21 cellular contexts compared by ENCODE assay signal in genomic region chr4:15031993-15032660, GRCh38. TPM values are rescaled to one million over a fixed set of nuclear protein-coding genes. Genes with fewer than 3 reads are reported as not detected.
DNase-seq lines count a peak whose midpoint lies in the region; ATAC-seq, FAIRE-seq and TF ChIP-seq lines count a peak whose summit lies in the region.
"Had no signal": no experiment of that assay in that cellular context is flagged by ENCODE, and none has a peak within 500 bp of the region (broad histone marks: within the 10 kb centered on the region; RNA-seq: fewer than 3 reads in every experiment).

No MANE protein-coding gene starts in this region.

- no peaks in the 10 kb centered on the region for H4K20me1 ChIP-seq in GM12878 (ENCODE audit: control insufficient read depth, insufficient read depth)

- FAIRE-seq in GM12878 (lab: Jason Lieb, UNC): no peak
- no peak for FAIRE-seq in H54 (lab: Jason Lieb, UNC)

- no peak overlapping the region for H3K4me3 ChIP-seq in left ventricle myocardium inferior
- H3K4me3 ChIP-seq in heart left ventricle: no peak overlapping the region
- H3K4me3 ChIP-seq in GM12878: no peak overlapping the region
- H3K4me3 ChIP-seq in fibroblast of villous mesenchyme (ENCODE audit: low read depth, low read length): no peak overlapping the region
- H3K4me3 ChIP-seq: colonic mucosa, esophagus squamous epithelium, left lung, upper lobe of left lung had no signal

- TF ChIP-seq POLR2A in heart left ventricle (IDR thresholded peaks at IDR 0.05) (no peak), GM12878 (IDR thresholded peaks at IDR 0.05; ENCODE audit: low read depth, low read length) (no peak), H54 (IDR thresholded peaks at IDR 0.05; ENCODE audit: low read depth, low read length) (no peak)

- H3K36me3 ChIP-seq in left ventricle myocardium inferior: no peaks in the 10 kb centered on the region
- peaks cover 0 to 30% (median 0%) of the 10 kb centered on the region in 9 donors for H3K36me3 ChIP-seq in heart left ventricle
- H3K36me3 ChIP-seq in GM12878 (ENCODE audit: control insufficient read depth in 2 of 2, insufficient read depth in 2 of 2, low read length in 1 of 2): peaks cover 1 to 2% of the 10 kb centered on the region in 2 experiments
- H3K36me3 ChIP-seq: colonic mucosa had no signal

- ATAC-seq in heart left ventricle (no peak), GM12878 (peak; percentile 28; the same call in 1 of the 3 replicates), HG03571 (IDR thresholded peaks at IDR 0.05; ENCODE audit: unreplicated experiment) (no peak), GM18867 (IDR thresholded peaks at IDR 0.05; ENCODE audit: unreplicated experiment) (no peak)
- ATAC-seq: left lung had no signal

- peaks cover 69% of the 10 kb centered on the region for H3K4me1 ChIP-seq in left ventricle myocardium inferior
- peaks cover 7 to 73% (median 51%) of the 10 kb centered on the region in 12 donors for H3K4me1 ChIP-seq in heart left ventricle
- no peaks in the 10 kb centered on the region for H3K4me1 ChIP-seq in GM12878 (ENCODE audit: control insufficient read depth, insufficient read depth, low read length)
- H3K4me1 ChIP-seq: colonic mucosa had no signal

- CTCF ChIA-PET in GM12878 (lab: Yijun Ruan, JAX): interaction anchor here (1.0 kb wide), 1 partner anchor 17 kb away, joined by 3 read pairs; no protein-coding TSS in a partner anchor

- in situ Hi-C loops in GM12878 (cut with MboI): no loop called here

- H3K27ac ChIP-seq in left ventricle myocardium inferior (replicated peaks) (peak overlapping the region; percentile 55), heart left ventricle (peak overlapping the region in 5 of 12 donors; percentile 24 to 70 (median 48)), GM12878 (ENCODE audit: control insufficient read depth, insufficient read depth) (no peak overlapping the region)
- H3K27ac ChIP-seq: colonic mucosa had no signal

- intact Hi-C loops in left ventricle myocardium inferior (cut with micrococcal nuclease): no loop called here
- intact Hi-C loops in heart left ventricle (cut with DNase I): no loop called here
- intact Hi-C loops in GM12878 (cut with micrococcal nuclease; ENCODE audit: unreplicated experiment): no loop called here

- no peak for TF ChIP-seq EP300 in GM12878 (IDR thresholded peaks at IDR 0.05; ENCODE audit: borderline replicate concordance in 1 of 2, control insufficient read depth in 1 of 2, low read depth in 2 of 2, low read length in 2 of 2)

- H2AFZ ChIP-seq in GM12878 (ENCODE audit: control insufficient read depth, low read depth, low read length): no peak overlapping the region

- no peak for TF ChIP-seq CTCF in left ventricle myocardium inferior (IDR thresholded peaks at IDR 0.05; ENCODE audit: borderline replicate concordance)
- no peak for TF ChIP-seq CTCF in heart left ventricle (IDR thresholded peaks at IDR 0.05)
- no peak for TF ChIP-seq CTCF in GM12878 (IDR thresholded peaks at IDR 0.05 in 2 of 3, conservative IDR thresholded peaks at IDR 0.05 in 1 of 3; ENCODE audit: control insufficient read depth in 2 of 3, extremely low read depth in 1 of 3, insufficient read depth in 1 of 3, low read depth in 3 of 3, low read length in 3 of 3)
- no peak for TF ChIP-seq CTCF in fibroblast of villous mesenchyme (IDR thresholded peaks at IDR 0.05; ENCODE audit: insufficient read depth, low read depth, low read length)

- SMC1A ChIA-PET in GM12878 (lab: Charles Lee; ENCODE audit: uncharacterized antibody, unreplicated experiment): interaction anchor here (1.1 to 1.4 kb wide), 3 partner anchors 10 to 21 kb away, joined by 3 read pairs; no protein-coding TSS in a partner anchor

- POLR2A ChIA-PET in GM12878 (lab: Charles Lee): no interaction called here

- H3K9me3 ChIP-seq in left ventricle myocardium inferior (replicated peaks): no peaks in the 10 kb centered on the region
- no peaks in the 10 kb centered on the region for H3K9me3 ChIP-seq in heart left ventricle
- H3K9me3 ChIP-seq in GM12878 (replicated peaks; ENCODE audit: control insufficient read depth, insufficient read depth, low read length): no peaks in the 10 kb centered on the region
- H3K9me3 ChIP-seq: colonic mucosa, esophagus squamous epithelium, left lung, upper lobe of left lung had no signal

- 69 to 76% (median 76%) methylated on average over 2 of the region's 2 CpGs for WGBS in heart left ventricle, 4 donors
- WGBS in GM12878 (ENCODE audit: insufficient coverage, insufficient replicate concordance, low lambda C conversion rate, missing lambda C conversion rate): 97% methylated on average over 2 of the region's 2 CpGs

- no peak for TF ChIP-seq RAD21 in GM12878 (IDR thresholded peaks at IDR 0.05; ENCODE audit: insufficient read depth, low read depth, low read length)

- RAD21 ChIA-PET in GM12878 (lab: Charles Lee; ENCODE audit: unreplicated experiment): interaction anchor here (1.2 kb wide), 1 partner anchor 11 kb away, joined by 4 read pairs; no protein-coding TSS in a partner anchor

- H3K27me3 ChIP-seq in left ventricle myocardium inferior (ENCODE audit: low read depth) (no peaks in the 10 kb centered on the region), heart left ventricle (no peaks in the 10 kb centered on the region), GM12878 (replicated peaks in 1 of 2; ENCODE audit: control insufficient read depth in 2 of 2, insufficient read depth in 2 of 2, low read length in 1 of 2) (no peaks in the 10 kb centered on the region)
- H3K27me3 ChIP-seq: colonic mucosa, esophagus squamous epithelium, left lung, upper lobe of left lung had no signal

- H3K9ac ChIP-seq in GM12878 (ENCODE audit: control insufficient read depth, insufficient read depth, low read length): no peak overlapping the region

- peaks cover 3% of the 10 kb centered on the region for H3K79me2 ChIP-seq in GM12878 (ENCODE audit: control insufficient read depth, insufficient read depth, low read length)

- BruUV-seq in GM12878 (replicated peaks; lab: Mats Ljungman, UMichigan): no TSS peak

- DNase-seq in left ventricle myocardium inferior (no peak), heart left ventricle (no peak), GM12878 (ENCODE audit: low read depth, low spot score) (no peak), fibroblast of villous mesenchyme (ENCODE audit: low read depth) (peak; percentile 34), H54 (ENCODE audit: insufficient read length, low spot score) (no peak), NCI-H510A treated with DMSO at 0.1 percent for 48 hours (lab: John Stamatoyannopoulos, UW) (no peak)
- DNase-seq: activated CD4-positive, CD25-positive, alpha-beta regulatory T cell; amniotic stem cell; CD4-positive, alpha-beta T cell; colonic mucosa; esophagus squamous epithelium; Kasumi-1; left lung; NCI-H1694; NCI-H446; SHP77; stimulated activated naive CD4-positive, alpha-beta T cell treated with Interleukin-2 at 50 U/mL for 16 hours; T-helper 2 cell; upper lobe of left lung had no signal

- no peak overlapping the region for H3K4me2 ChIP-seq in GM12878 (ENCODE audit: control insufficient read depth, insufficient read depth)

TF ChIP-seq in GM12878, 131 proteins besides CTCF, POLR2A, EP300 and RAD21:
- no peak for TF ChIP-seq CREM (IDR thresholded peaks at IDR 0.05; ENCODE audit: low read depth)
- TF ChIP-seq HDAC6 (IDR thresholded peaks at IDR 0.05; ENCODE audit: unreplicated experiment): no peak
- no peak for TF ChIP-seq HDGF (IDR thresholded peaks at IDR 0.05)
- TF ChIP-seq CREB1 (IDR thresholded peaks at IDR 0.05; ENCODE audit: low read depth): no peak
- TF ChIP-seq TARDBP (IDR thresholded peaks at IDR 0.05; ENCODE audit: borderline replicate concordance): no peak
- no peak for TF ChIP-seq ZNF24 (IDR thresholded peaks at IDR 0.05)
- TF ChIP-seq ATF7 (IDR thresholded peaks at IDR 0.05; ENCODE audit: low read depth): no peak
- TF ChIP-seq SREBF2 (IDR thresholded peaks at IDR 0.05; ENCODE audit: low read length): no peak
- no peak for TF ChIP-seq ZBED1 (IDR thresholded peaks at IDR 0.05; ENCODE audit: borderline replicate concordance)
- TF ChIP-seq BHLHE40 (IDR thresholded peaks at IDR 0.05; ENCODE audit: borderline replicate concordance in 1 of 2, low read depth in 2 of 2, low read length in 1 of 2): no peak
- TF ChIP-seq IKZF2 (IDR thresholded peaks at IDR 0.05): no peak
- TF ChIP-seq ZNF217 (IDR thresholded peaks at IDR 0.05): no peak
- no peak for TF ChIP-seq PAX8 (IDR thresholded peaks at IDR 0.05)

RNA-seq across cellular contexts. Expression of gene CPEB2, which starts 29.8 kb away (rescaled TPM):
- total RNA-seq in left ventricle myocardium inferior (23.3 TPM), heart left ventricle (10 to 100 TPM; 11.5 to 26.1 (median 20.3) TPM), GM12878 (2014; rRNA removed) (3.9 and 5.4 TPM in 2 replicates), GM12878 (2014; rRNA removed; fragmentation: Illumina TruSeq; extraction: Trizol) (4.5 and 6.4 TPM in 2 replicates), GM12878 (2021) (8.3 and 9.9 TPM in 2 replicates), fibroblast of villous mesenchyme (16.4 and 38.9 TPM in 2 replicates)
- polyA plus RNA-seq in heart left ventricle (1 to 10 TPM; 4.2 to 4.4 TPM), GM12878 (2011; rRNA removed) (7.5 and 13.1 TPM in 2 replicates), GM12878 (2014; fragmentation: Illumina TruSeq; extraction: Trizol) (5.5 and 7.7 TPM in 2 replicates), GM12878 (2014; fragmentation: Nextera tagmentation; extraction: Ambion mirVana) (1 to 10 TPM in 1 of 2 experiments, under 1 TPM in 1; 0.84 to 1.4 TPM), GM12878 (2014; rRNA removed) (3.5 and 3.7 TPM in 2 replicates), GM12878 (2016; fragmentation: Nextera tagmentation; extraction: Ambion mirVana) (1 to 10 TPM in 1 of 2 experiments, under 1 TPM in 1; 0.73 to 2.3 TPM)
- 23.9 and 29.3 TPM in 2 replicates for total RNA-seq in GM12878 (2013; cell fraction: nucleolus; rRNA removed)
- 2.1 TPM for polyA plus RNA-seq in GM12878 (2011; ENCODE audit: low read depth)
- 2.4 and 3.9 TPM in 2 replicates for polyA plus RNA-seq in GM12878 (2011; cell fraction: cytosol; rRNA removed)
- polyA plus RNA-seq in GM12878 (2011; cell fraction: nucleus; rRNA removed): 11.8 and 13.2 TPM in 2 replicates
- 3.0 and 4.6 TPM in 2 replicates for polyA plus RNA-seq in GM12878 (2012)
- polyA minus RNA-seq in GM12878 (2011; rRNA and poly(A)+ RNA removed): 12.5 and 15.4 TPM in 2 replicates
- 4.5 and 6.3 TPM in 2 replicates for polyA minus RNA-seq in GM12878 (2011; cell fraction: cytosol; rRNA and poly(A)+ RNA removed)
- polyA minus RNA-seq in GM12878 (2011; cell fraction: nucleus; rRNA and poly(A)+ RNA removed): 13.7 and 19.3 TPM in 2 replicates
